In the genomic region with DNA sequence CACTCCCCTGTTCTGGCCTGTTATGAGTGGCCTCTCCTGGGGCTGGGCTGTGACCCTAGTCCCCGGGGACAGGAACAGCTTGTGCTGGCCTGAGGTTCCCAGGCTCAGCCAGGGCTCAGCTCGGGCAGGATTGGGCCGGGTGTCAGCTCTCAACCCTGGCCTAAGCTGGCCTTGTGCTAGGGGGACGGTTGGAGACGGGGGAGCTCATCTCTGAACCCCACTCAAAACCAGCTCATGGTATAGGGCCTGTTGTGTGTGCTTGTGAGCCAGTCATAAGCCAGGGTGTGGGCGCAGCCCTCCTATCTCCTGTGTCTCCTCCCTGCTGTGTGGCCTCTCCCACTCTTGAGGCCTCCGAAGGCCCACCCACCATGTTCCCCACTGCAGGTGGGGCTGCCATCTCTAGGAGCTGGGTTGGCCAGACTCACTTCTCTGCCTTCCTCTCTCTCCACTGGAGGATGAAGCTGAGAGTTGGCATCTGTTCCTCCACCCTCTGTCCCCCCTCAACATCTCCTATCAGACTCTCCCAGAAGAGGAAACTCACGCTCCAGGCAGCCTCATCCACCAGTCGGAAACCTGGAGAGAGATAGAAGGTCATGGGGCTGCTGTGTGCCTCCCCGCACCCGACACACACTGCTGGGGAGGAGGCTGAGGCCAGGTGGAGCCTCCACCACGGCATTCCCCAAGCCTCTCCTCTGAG, we compare ENCODE assay signal across 1 cellular context.
TF ChIP-seq lines count a peak whose summit lies in the region.

No MANE protein-coding gene starts in this region.

TF ChIP-seq in GM12878, 131 proteins besides CTCF, POLR2A, EP300 and RAD21:
- TF ChIP-seq SUZ12 (IDR thresholded peaks at IDR 0.05; ENCODE audit: unreplicated experiment) (no peak), MEF2B (IDR thresholded peaks at IDR 0.05; ENCODE audit: partially characterized antibody, poor library complexity, severe bottlenecking) (peak; percentile 19)
